In genomic region chr3:55481918-55482495, GRCh38 we compare ENCODE assay signal across 3 cellular contexts.
A peak's percentile ranks its signal among the peaks of the same experiment; 100 is the strongest.
TF ChIP-seq lines count a peak whose summit lies in the region.

No MANE protein-coding gene starts in this region.

TF ChIP-seq in SK-N-SH, 30 proteins besides CTCF, POLR2A, EP300 and RAD21:
- no peak for TF ChIP-seq PBX3 (IDR thresholded peaks at IDR 0.05)
- no peak for TF ChIP-seq NRF1 (IDR thresholded peaks at IDR 0.05; ENCODE audit: low read depth, low read length)
- TF ChIP-seq IRF3 (IDR thresholded peaks at IDR 0.05; ENCODE audit: low read depth, low read length), result no peak
- no peak for TF ChIP-seq SMC3 (IDR thresholded peaks at IDR 0.05; ENCODE audit: low read depth, low read length)
- TF ChIP-seq NFIC (IDR thresholded peaks at IDR 0.05; ENCODE audit: borderline replicate concordance), result no peak
- TF ChIP-seq SIN3A (IDR thresholded peaks at IDR 0.05; ENCODE audit: borderline replicate concordance, low read depth, low read length), result no peak
- no peak for TF ChIP-seq GATA2 (CRISPR knock-in tag; IDR thresholded peaks at IDR 0.05)
- TF ChIP-seq, protein P1, sequence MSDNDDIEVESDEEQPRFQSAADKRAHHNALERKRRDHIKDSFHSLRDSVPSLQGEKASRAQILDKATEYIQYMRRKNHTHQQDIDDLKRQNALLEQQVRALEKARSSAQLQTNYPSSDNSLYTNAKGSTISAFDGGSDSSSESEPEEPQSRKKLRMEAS (IDR thresholded peaks at IDR 0.05; ENCODE audit: low read depth), result no peak
- TF ChIP-seq USF2 (IDR thresholded peaks at IDR 0.05; ENCODE audit: borderline replicate concordance, low read depth, low read length), result no peak

TF ChIP-seq in SK-N-SH treated with all-trans-retinoic acid at 6 μM for 48 hours, 23 proteins besides CTCF, POLR2A, EP300 and RAD21 (continues in another document):
- no peak for TF ChIP-seq ZNF565 (CRISPR knock-in tag; conservative IDR thresholded peaks at IDR 0.05; ENCODE audit: low read depth)
- TF ChIP-seq CSRNP3 (CRISPR knock-in tag; IDR thresholded peaks at IDR 0.05), result no peak
- TF ChIP-seq TCF4 (CRISPR knock-in tag; IDR thresholded peaks at IDR 0.05; ENCODE audit: borderline replicate concordance), result no peak
- TF ChIP-seq ARNTL (CRISPR knock-in tag; IDR thresholded peaks at IDR 0.05; ENCODE audit: borderline replicate concordance, low read depth), result no peak
- no peak for TF ChIP-seq BACH2 (CRISPR knock-in tag; IDR thresholded peaks at IDR 0.05; ENCODE audit: borderline replicate concordance)
- no peak for TF ChIP-seq CSDC2 (CRISPR knock-in tag; IDR thresholded peaks at IDR 0.05)
- no peak for TF ChIP-seq TSHZ2 (CRISPR knock-in tag; IDR thresholded peaks at IDR 0.05)
- no peak for TF ChIP-seq ESRRG (CRISPR knock-in tag; IDR thresholded peaks at IDR 0.05)
- TF ChIP-seq, protein P2, sequence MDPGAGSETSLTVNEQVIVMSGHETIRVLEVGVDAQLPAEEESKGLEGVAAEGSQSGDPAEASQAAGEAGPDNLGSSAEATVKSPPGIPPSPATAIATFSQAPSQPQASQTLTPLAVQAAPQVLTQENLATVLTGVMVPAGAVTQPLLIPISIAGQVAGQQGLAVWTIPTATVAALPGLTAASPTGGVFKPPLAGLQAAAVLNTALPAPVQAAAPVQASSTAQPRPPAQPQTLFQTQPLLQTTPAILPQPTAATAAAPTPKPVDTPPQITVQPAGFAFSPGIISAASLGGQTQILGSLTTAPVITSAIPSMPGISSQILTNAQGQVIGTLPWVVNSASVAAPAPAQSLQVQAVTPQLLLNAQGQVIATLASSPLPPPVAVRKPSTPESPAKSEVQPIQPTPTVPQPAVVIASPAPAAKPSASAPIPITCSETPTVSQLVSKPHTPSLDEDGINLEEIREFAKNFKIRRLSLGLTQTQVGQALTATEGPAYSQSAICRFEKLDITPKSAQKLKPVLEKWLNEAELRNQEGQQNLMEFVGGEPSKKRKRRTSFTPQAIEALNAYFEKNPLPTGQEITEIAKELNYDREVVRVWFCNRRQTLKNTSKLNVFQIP (CRISPR knock-in tag; IDR thresholded peaks at IDR 0.05; ENCODE audit: borderline replicate concordance, low read depth), result no peak
- TF ChIP-seq TOX (CRISPR knock-in tag; IDR thresholded peaks at IDR 0.05; ENCODE audit: borderline replicate concordance), result no peak
- TF ChIP-seq GLIS3 (CRISPR knock-in tag; IDR thresholded peaks at IDR 0.05), result no peak
- TF ChIP-seq ISL1 (CRISPR knock-in tag; IDR thresholded peaks at IDR 0.05), result no peak
- TF ChIP-seq, protein P3, sequence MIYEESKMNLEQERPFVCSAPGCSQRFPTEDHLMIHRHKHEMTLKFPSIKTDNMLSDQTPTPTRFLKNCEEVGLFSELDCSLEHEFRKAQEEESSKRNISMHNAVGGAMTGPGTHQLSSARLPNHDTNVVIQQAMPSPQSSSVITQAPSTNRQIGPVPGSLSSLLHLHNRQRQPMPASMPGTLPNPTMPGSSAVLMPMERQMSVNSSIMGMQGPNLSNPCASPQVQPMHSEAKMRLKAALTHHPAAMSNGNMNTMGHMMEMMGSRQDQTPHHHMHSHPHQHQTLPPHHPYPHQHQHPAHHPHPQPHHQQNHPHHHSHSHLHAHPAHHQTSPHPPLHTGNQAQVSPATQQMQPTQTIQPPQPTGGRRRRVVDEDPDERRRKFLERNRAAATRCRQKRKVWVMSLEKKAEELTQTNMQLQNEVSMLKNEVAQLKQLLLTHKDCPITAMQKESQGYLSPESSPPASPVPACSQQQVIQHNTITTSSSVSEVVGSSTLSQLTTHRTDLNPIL (CRISPR knock-in tag; IDR thresholded peaks at IDR 0.05; ENCODE audit: low read depth), result no peak
- TF ChIP-seq, protein P4, sequence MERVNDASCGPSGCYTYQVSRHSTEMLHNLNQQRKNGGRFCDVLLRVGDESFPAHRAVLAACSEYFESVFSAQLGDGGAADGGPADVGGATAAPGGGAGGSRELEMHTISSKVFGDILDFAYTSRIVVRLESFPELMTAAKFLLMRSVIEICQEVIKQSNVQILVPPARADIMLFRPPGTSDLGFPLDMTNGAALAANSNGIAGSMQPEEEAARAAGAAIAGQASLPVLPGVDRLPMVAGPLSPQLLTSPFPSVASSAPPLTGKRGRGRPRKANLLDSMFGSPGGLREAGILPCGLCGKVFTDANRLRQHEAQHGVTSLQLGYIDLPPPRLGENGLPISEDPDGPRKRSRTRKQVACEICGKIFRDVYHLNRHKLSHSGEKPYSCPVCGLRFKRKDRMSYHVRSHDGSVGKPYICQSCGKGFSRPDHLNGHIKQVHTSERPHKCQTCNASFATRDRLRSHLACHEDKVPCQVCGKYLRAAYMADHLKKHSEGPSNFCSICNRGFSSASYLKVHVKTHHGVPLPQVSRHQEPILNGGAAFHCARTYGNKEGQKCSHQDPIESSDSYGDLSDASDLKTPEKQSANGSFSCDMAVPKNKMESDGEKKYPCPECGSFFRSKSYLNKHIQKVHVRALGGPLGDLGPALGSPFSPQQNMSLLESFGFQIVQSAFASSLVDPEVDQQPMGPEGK (CRISPR knock-in tag; IDR thresholded peaks at IDR 0.05; ENCODE audit: borderline replicate concordance), result no peak
- no peak for TF ChIP-seq ZC3H10 (CRISPR knock-in tag; IDR thresholded peaks at IDR 0.05)
- no peak for TF ChIP-seq SNAI2 (CRISPR knock-in tag; IDR thresholded peaks at IDR 0.05)

TF ChIP-seq in H1, 55 proteins besides CTCF, POLR2A, EP300 and RAD21:
- TF ChIP-seq BACH1 (IDR thresholded peaks at IDR 0.05; ENCODE audit: low read length), result peak; percentile 21; the same call in 1 of the 2 replicates
- peak; percentile 39 for TF ChIP-seq KDM4A (IDR thresholded peaks at IDR 0.05; ENCODE audit: low read depth, low read length, severe bottlenecking)
- no peak for TF ChIP-seq BRCA1 (IDR thresholded peaks at IDR 0.05; ENCODE audit: low read depth, low read length)
- TF ChIP-seq KDM1A (IDR thresholded peaks at IDR 0.05; ENCODE audit: borderline replicate concordance, low read length), result 0 out of 2 replicates have a peak, but pooled peaks have one; percentile 21
